ENCODE assay signal across 1 cellular context in genomic region chr7:99897688-99898357, GRCh38.
TF ChIP-seq lines count a peak whose summit lies in the region.

No MANE protein-coding gene starts in this region.

TF ChIP-seq in HepG2, 621 proteins besides CTCF, POLR2A, EP300 and RAD21:
- TF ChIP-seq NAIF1 (CRISPR knock-in tag; IDR thresholded peaks at IDR 0.05; ENCODE audit: borderline replicate concordance) (no peak), ZNF329 (CRISPR knock-in tag; IDR thresholded peaks at IDR 0.05; ENCODE audit: low read depth) (no peak), KDM2A (CRISPR knock-in tag; IDR thresholded peaks at IDR 0.05; ENCODE audit: borderline replicate concordance, low read depth) (0 out of 2 replicates have a peak, but pooled peaks have one; percentile 42)
- TF ChIP-seq, protein P1, sequence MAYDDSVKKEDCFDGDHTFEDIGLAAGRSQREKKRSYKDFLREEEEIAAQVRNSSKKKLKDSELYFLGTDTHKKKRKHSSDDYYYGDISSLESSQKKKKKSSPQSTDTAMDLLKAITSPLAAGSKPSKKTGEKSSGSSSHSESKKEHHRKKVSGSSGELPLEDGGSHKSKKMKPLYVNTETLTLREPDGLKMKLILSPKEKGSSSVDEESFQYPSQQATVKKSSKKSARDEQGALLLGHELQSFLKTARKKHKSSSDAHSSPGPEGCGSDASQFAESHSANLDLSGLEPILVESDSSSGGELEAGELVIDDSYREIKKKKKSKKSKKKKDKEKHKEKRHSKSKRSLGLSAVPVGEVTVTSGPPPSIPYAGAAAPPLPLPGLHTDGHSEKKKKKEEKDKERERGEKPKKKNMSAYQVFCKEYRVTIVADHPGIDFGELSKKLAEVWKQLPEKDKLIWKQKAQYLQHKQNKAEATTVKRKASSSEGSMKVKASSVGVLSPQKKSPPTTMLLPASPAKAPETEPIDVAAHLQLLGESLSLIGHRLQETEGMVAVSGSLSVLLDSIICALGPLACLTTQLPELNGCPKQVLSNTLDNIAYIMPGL (CRISPR knock-in tag; IDR thresholded peaks at IDR 0.05; ENCODE audit: borderline replicate concordance in 1 of 2, low read depth in 1 of 2): no peak
